In genomic region chr12:26425587-26426260, GRCh38 we compare ENCODE assay signal across 1 cellular context.
TF ChIP-seq lines count a peak whose summit lies in the region.

No MANE protein-coding gene starts in this region.

TF ChIP-seq in GM12878, 131 proteins besides CTCF, POLR2A, EP300 and RAD21 (continued from another document):
- TF ChIP-seq JUNB (IDR thresholded peaks at IDR 0.05) = peak; percentile 80
- peak; percentile 85 for TF ChIP-seq RUNX3 (IDR thresholded peaks at IDR 0.05; ENCODE audit: low read length)
- peak; percentile 47; the same call in 1 of the 2 replicates for TF ChIP-seq BCL11A (IDR thresholded peaks at IDR 0.05; ENCODE audit: low read depth, low read length)
